In the genomic region with DNA sequence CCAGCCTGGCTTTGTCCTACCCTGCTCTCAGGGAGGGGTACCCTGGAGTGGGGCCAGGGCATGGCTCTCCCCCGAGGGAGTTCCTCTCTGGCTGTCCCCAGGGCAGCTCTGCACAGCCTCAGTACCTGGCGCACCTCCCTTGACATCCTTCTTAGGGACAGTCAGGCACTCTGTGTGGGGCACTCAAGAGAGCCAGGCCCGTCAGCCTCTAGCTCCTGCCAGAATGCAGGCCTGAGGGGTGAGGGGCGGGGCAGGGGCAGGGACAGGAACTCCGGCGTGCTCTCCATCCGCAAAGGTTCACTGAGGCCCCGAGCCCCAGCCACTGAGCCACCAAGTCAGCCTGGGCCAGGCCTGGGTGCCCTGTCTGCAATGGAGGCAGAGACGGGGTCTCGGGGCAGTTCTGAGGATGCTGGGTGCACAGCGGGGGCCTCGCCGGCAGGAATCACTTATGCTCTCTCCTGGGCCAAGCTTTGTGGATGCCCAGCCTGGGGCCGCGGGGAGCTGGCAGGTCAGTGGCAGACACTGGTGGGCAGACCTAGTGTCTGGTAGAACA, we compare ENCODE assay signal across 7 cellular contexts. TPM values are rescaled to one million over a fixed set of nuclear protein-coding genes. Genes with fewer than 3 reads are reported as not detected.
A peak's percentile ranks its signal among the peaks of the same experiment; 100 is the strongest.
DNase-seq lines count a peak whose midpoint lies in the region; ATAC-seq and TF ChIP-seq lines count a peak whose summit lies in the region.

No MANE protein-coding gene starts in this region.

- DNase-seq in ascending aorta (ENCODE audit: low spot score in 2 of 2) (no peak), DMS114 treated with DMSO at 0.1 percent for 48 hours (lab: John Stamatoyannopoulos, UW; ENCODE audit: unreplicated experiment) (no peak), left lobe of liver (ENCODE audit: low spot score) (no peak)

- H3K9ac ChIP-seq in muscle layer of colon (ENCODE audit: low read length) = peak overlapping the region; percentile 20

- H3K4me3 ChIP-seq in ascending aorta (peak overlapping the region; percentile 42 to 66), muscle layer of colon (ENCODE audit: low read depth in 1 of 2, low read length in 2 of 2) (peak overlapping the region in 1 of 2 donors; percentile 67)

- intact Hi-C loops in ascending aorta (cut with DNase I) = loop anchor here (2.0 kb wide), 1 partner anchor 25 kb away; no protein-coding TSS in a partner anchor

- peaks cover 9 to 22% of the 10 kb centered on the region in 2 donors for H3K4me1 ChIP-seq in ascending aorta
- H3K4me1 ChIP-seq in muscle layer of colon (ENCODE audit: insufficient read depth, low read length) = peaks cover 14% of the 10 kb centered on the region

- peaks cover 0 to 11% of the 10 kb centered on the region in 2 donors for H3K36me3 ChIP-seq in ascending aorta
- no peaks in the 10 kb centered on the region for H3K36me3 ChIP-seq in muscle layer of colon (ENCODE audit: insufficient read depth, low read length)

- H3K27me3 ChIP-seq in ascending aorta (no peaks in the 10 kb centered on the region), muscle layer of colon (ENCODE audit: control insufficient read depth in 1 of 2, insufficient read depth in 2 of 2, low read length in 2 of 2) (no peaks in the 10 kb centered on the region)

- H3K9me3 ChIP-seq in ascending aorta (no peaks in the 10 kb centered on the region), muscle layer of colon (ENCODE audit: low read length) (no peaks in the 10 kb centered on the region)

- peak; percentile 7 for ATAC-seq in GM19324 (IDR thresholded peaks at IDR 0.05; ENCODE audit: low FRiP score, unreplicated experiment)
- peak; percentile 4 for ATAC-seq in HG02973 (IDR thresholded peaks at IDR 0.05; ENCODE audit: unreplicated experiment)
- ATAC-seq in GM18873 (IDR thresholded peaks at IDR 0.05; ENCODE audit: low FRiP score, unreplicated experiment) = no peak
- no peak for ATAC-seq in left lobe of liver

- no peak for TF ChIP-seq CTCF in ascending aorta (IDR thresholded peaks at IDR 0.05)

- peak overlapping the region; percentile 79 to 80 for H3K27ac ChIP-seq in ascending aorta
- H3K27ac ChIP-seq in muscle layer of colon (ENCODE audit: low read depth, low read length) = no peak overlapping the region

RNA-seq across cellular contexts. Expression of a gene that starts 10.1 kb away (rescaled TPM):
- 30.0 TPM for total RNA-seq in ascending aorta
- total RNA-seq in left lobe of liver = 3.7 TPM

Comparison
In these comparisons a context has a peak if more than half of its experiments do, and no peak if none do; other contexts are left out.
1. ATAC-seq: peak in GM19324 (single experiment) and HG02973 (single experiment); none in GM18873 (single experiment) and left lobe of liver (single experiment).